In the genomic region with DNA sequence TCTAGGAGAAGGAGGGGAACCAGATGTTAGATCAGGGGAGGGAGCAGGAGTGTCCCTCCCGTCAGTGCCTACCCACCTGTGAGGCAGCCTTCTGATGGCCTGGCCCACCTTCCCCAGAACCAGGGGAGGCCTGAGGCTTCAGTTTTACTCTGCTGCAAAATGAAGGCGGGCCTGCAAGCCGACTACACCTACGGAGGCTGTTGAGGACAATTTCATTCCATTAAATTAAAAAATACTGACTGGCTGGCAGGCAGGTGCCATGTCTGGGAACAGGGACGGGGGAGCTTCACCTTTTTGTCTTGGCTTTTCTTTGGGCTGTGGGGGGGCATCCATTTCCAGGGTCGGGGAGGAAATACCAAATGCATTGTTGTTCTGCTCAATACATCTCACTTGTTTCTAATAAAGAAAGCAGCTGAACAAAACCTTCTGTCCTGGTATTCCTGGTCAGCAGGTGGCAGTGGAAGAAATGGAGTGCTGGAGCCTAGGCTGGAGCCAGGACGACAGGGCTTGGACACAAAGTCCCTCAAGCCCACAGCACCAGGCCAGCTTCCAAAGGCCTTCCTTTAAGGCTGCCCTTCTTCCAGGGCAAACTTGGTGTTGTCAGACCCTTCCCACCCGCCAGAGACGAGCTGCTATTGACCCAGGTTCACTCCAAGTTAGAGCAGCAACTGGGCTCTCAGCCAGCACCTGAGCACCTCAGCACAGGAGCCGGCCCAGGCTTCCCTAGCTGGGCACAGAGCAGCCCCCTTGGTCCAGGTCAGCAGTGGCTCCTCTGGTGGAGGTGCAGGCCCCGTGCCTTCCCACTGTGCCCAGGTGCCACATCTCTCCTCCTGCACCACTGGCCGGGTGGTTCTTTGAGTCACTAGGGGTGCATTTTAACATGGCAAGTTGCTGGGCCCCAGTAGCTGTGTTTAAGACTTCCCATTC, we compare ENCODE assay signal across 1 cellular context.
TF ChIP-seq lines count a peak whose summit lies in the region.

No MANE protein-coding gene starts in this region.

TF ChIP-seq in HepG2, 621 proteins besides CTCF, POLR2A, EP300 and RAD21 (continued from another document):
- TF ChIP-seq MXI1 (IDR thresholded peaks at IDR 0.05; ENCODE audit: borderline replicate concordance, low read depth, low read length) (no peak), RBM22 (optimal IDR thresholded peaks at IDR 0.05; ENCODE audit: low read length) (peak; percentile 51), MTF2 (CRISPR knock-in tag; IDR thresholded peaks at IDR 0.05; ENCODE audit: borderline replicate concordance) (0 out of 2 replicates have a peak, but pooled peaks have one; percentile 32), FLYWCH1 (CRISPR knock-in tag; IDR thresholded peaks at IDR 0.05) (no peak), ZNF256 (CRISPR knock-in tag; conservative IDR thresholded peaks at IDR 0.05) (no peak), HOXA9 (CRISPR knock-in tag; IDR thresholded peaks at IDR 0.05; ENCODE audit: borderline replicate concordance) (no peak), TMF1 (CRISPR knock-in tag; IDR thresholded peaks at IDR 0.05; ENCODE audit: low read depth) (no peak), THYN1 (CRISPR knock-in tag; IDR thresholded peaks at IDR 0.05; ENCODE audit: borderline replicate concordance, low read depth) (no peak), ZNF569 (CRISPR knock-in tag; IDR thresholded peaks at IDR 0.05; ENCODE audit: borderline replicate concordance) (no peak), AGO2 (optimal IDR thresholded peaks at IDR 0.05; ENCODE audit: low read depth, low read length) (peak; percentile 78)
- TF ChIP-seq, protein P1, sequence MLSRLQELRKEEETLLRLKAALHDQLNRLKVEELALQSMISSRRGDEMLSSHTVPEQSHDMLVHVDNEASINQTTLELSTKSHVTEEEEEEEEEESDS (CRISPR knock-in tag; IDR thresholded peaks at IDR 0.05; ENCODE audit: borderline replicate concordance) = no peak
- TF ChIP-seq, protein P2, sequence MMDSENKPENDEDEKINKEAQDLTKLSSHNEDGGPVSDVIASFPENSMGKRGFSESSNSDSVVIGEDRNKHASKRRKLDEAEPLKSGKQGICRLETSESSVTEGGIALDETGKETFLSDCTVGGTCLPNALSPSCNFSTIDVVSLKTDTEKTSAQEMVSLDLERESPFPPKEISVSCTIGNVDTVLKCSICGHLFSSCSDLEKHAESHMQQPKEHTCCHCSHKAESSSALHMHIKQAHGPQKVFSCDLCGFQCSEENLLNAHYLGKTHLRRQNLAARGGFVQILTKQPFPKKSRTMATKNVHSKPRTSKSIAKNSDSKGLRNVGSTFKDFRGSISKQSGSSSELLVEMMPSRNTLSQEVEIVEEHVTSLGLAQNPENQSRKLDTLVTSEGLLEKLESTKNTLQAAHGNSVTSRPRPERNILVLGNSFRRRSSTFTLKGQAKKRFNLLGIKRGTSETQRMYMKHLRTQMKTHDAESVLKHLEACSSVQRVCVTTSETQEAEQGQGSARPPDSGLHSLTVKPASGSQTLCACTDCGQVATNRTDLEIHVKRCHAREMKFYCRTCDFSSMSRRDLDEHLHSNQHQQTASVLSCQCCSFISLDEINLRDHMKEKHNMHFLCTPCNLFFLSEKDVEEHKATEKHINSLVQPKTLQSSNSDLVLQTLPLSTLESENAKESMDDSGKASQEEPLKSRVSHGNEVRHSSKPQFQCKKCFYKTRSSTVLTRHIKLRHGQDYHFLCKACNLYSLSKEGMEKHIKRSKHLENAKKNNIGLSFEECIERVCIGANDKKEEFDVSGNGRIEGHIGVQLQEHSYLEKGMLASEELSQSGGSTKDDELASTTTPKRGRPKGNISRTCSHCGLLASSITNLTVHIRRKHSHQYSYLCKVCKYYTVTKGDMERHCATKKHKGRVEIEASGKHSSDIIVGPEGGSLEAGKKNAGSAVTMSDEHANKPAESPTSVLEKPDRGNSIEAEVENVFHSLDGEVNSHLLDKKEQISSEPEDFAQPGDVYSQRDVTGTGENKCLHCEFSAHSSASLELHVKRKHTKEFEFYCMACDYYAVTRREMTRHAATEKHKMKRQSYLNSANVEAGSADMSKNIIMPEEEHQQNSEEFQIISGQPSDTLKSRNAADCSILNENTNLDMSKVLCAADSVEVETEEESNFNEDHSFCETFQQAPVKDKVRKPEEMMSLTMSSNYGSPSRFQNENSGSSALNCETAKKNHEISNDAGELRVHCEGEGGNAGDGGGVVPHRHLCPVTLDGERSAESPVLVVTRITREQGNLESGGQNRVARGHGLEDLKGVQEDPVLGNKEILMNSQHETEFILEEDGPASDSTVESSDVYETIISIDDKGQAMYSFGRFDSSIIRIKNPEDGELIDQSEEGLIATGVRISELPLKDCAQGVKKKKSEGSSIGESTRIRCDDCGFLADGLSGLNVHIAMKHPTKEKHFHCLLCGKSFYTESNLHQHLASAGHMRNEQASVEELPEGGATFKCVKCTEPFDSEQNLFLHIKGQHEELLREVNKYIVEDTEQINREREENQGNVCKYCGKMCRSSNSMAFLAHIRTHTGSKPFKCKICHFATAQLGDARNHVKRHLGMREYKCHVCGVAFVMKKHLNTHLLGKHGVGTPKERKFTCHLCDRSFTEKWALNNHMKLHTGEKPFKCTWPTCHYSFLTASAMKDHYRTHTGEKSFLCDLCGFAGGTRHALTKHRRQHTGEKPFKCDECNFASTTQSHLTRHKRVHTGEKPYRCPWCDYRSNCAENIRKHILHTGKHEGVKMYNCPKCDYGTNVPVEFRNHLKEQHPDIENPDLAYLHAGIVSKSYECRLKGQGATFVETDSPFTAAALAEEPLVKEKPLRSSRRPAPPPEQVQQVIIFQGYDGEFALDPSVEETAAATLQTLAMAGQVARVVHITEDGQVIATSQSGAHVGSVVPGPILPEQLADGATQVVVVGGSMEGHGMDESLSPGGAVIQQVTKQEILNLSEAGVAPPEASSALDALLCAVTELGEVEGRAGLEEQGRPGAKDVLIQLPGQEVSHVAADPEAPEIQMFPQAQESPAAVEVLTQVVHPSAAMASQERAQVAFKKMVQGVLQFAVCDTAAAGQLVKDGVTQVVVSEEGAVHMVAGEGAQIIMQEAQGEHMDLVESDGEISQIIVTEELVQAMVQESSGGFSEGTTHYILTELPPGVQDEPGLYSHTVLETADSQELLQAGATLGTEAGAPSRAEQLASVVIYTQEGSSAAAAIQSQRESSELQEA (CRISPR knock-in tag; IDR thresholded peaks at IDR 0.05; ENCODE audit: not compliant biosample characterization) = peak; percentile 47
- TF ChIP-seq, protein P3, sequence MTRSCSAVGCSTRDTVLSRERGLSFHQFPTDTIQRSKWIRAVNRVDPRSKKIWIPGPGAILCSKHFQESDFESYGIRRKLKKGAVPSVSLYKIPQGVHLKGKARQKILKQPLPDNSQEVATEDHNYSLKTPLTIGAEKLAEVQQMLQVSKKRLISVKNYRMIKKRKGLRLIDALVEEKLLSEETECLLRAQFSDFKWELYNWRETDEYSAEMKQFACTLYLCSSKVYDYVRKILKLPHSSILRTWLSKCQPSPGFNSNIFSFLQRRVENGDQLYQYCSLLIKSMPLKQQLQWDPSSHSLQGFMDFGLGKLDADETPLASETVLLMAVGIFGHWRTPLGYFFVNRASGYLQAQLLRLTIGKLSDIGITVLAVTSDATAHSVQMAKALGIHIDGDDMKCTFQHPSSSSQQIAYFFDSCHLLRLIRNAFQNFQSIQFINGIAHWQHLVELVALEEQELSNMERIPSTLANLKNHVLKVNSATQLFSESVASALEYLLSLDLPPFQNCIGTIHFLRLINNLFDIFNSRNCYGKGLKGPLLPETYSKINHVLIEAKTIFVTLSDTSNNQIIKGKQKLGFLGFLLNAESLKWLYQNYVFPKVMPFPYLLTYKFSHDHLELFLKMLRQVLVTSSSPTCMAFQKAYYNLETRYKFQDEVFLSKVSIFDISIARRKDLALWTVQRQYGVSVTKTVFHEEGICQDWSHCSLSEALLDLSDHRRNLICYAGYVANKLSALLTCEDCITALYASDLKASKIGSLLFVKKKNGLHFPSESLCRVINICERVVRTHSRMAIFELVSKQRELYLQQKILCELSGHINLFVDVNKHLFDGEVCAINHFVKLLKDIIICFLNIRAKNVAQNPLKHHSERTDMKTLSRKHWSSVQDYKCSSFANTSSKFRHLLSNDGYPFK (CRISPR knock-in tag; IDR thresholded peaks at IDR 0.05; ENCODE audit: borderline replicate concordance) = peak; percentile 23; the same call in 1 of the 2 replicates
